ENCODE assay signal across 10 cellular contexts in the genomic region with DNA sequence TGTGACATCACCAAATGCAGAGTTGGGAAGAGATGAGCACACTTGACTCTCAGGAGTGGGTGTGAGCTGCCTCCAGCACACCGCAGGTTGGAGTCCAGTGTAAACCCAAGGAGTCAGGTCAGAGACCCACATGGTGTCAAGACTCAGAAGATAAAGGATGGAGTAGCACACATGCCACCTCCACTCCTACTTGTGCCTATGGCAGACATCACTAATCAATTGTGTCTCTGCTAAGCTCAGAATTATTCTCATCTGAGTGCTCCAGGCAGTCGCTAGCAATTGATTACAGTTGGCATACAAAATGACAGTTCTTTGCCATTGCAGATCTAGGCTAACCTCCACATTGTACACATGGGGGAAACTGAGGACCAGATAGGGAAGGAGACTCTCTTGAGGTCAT.
"Had no signal": no experiment of that assay in that cellular context is flagged by ENCODE, and none has a peak within 500 bp of the region (broad histone marks: within the 10 kb centered on the region; RNA-seq: fewer than 3 reads in every experiment).

No MANE protein-coding gene starts in this region.

- H2AFZ ChIP-seq: GM23248, GM23338 had no signal

- H3K4me2 ChIP-seq: GM23338 had no signal

- H3K9me3 ChIP-seq: HAP-1 had no signal

- DNase-seq: GM23248, GOT3, H7, H9, HCEC 1CT, HFFc6 had no signal

- ATAC-seq: GM23338, HCT116 had no signal

- H3K9ac ChIP-seq: GM23248 had no signal

- H3K4me1 ChIP-seq: HAP-1 had no signal

- FAIRE-seq: H54 had no signal

- H3K36me3 ChIP-seq: HAP-1 had no signal

- H3K4me3 ChIP-seq: GM23248, GM23338, HAP-1 had no signal

- H3K27ac ChIP-seq: GM23248 had no signal
